9 cellular contexts compared by ENCODE assay signal in the genomic region with DNA sequence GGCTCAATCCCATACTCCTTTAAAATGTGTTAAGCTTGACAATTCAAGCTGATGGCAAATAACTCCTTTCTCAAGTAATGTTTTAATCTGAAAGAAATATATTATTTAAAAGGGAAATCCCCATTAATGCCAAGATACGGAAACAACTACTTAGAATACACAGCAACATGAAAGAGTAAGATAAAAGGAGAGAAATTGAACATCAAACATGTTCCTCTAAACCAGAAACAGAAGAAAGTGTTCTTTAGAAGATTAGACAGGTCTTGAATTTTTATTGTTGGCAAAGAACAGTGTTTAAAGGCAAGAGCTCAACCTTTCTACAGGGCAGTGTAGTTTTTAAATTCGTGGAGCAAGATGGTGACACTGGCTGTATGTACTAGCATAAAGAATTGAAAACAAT.
"Had no signal": no experiment of that assay in that cellular context is flagged by ENCODE, and none has a peak within 500 bp of the region (broad histone marks: within the 10 kb centered on the region; RNA-seq: fewer than 3 reads in every experiment).

No MANE protein-coding gene starts in this region.

- ATAC-seq: HCT116, K562 had no signal

- H3K4me3 Mint-ChIP-seq: HFFc6 had no signal

- H3K36me3 ChIP-seq: HAP-1 had no signal

- DNase-seq: GM23248, GOT3, H7, HFFc6, IMR-90 had no signal

- H3K9me3 ChIP-seq: HAP-1 had no signal

- H3K4me3 ChIP-seq: GM23248, HAP-1, K562 had no signal

- H3K27ac Mint-ChIP-seq: HFFc6 had no signal

- H3K9me3 Mint-ChIP-seq: HFFc6 had no signal

- H3K4me1 ChIP-seq: HAP-1 had no signal

- H3K27ac ChIP-seq: GM23248, HL-60 had no signal
